Comparison of ENCODE assay signal across 11 cellular contexts in the genomic region with DNA sequence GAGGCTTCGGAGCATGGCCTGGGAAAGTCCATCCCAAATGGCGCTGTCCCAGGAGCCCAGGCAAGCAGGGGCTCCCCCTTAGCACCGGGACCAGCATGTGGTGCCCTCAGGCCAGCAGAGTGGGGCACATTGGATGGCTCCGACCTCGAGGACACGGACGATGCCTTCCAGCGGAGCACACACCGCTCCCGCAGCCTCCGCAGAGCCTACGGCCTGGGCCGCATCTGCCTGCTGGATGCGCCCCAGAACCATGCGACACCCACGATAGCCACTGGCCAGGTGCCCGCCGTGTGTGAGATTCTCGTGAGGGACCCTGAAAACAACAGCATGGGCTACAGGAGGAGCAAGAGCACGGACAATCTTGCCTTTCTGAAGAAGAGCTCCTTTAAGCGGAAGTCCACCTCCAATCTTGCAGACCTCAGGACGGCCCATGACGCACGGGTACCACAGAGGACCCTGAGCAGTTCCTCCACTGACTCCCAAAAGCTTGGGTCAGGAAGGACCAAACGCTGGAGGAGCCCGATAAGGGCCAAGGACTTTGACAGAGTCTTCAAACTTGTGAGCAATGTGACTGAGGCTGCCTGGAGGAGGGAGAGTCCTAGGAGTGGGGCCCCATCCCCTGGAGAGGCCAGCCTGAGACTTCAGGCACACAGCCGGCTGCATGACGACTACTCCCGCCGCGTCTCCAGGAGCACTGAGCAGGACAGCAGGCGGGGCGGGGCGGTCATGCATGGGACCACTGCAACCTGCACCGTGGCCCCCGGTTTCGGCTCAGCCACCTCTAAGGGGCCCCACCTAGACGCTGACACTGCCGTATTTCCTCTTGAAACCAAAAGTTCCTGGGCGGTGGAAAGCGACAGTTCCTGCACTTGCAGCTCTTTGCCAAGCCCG.
DNase-seq lines count a peak whose midpoint lies in the region; ATAC-seq and TF ChIP-seq lines count a peak whose summit lies in the region.
"Had no signal": no experiment of that assay in that cellular context is flagged by ENCODE, and none has a peak within 500 bp of the region (broad histone marks: within the 10 kb centered on the region; RNA-seq: fewer than 3 reads in every experiment).

No MANE protein-coding gene starts in this region.

- H3K9me3 ChIP-seq in esophagus muscularis mucosa: no peaks in the 10 kb centered on the region

- no peak for TF ChIP-seq CTCF in GM12875 (IDR thresholded peaks at IDR 0.05; ENCODE audit: borderline replicate concordance, insufficient read depth, low read depth, low read length)
- no peak for TF ChIP-seq CTCF in activated B cell treated with CpG ODN at 0.5 μM for 24 hours (IDR thresholded peaks at IDR 0.05)
- no peak for TF ChIP-seq CTCF in esophagus muscularis mucosa (IDR thresholded peaks at IDR 0.05)

- TF ChIP-seq POLR2A in esophagus muscularis mucosa (IDR thresholded peaks at IDR 0.05; ENCODE audit: low read depth): no peak

- H3K27ac Mint-ChIP-seq in activated B cell treated with CpG ODN at 0.5 μM for 24 hours: peak overlapping the region; percentile 88
- H3K27ac Mint-ChIP-seq in natural killer cell treated with Interleukin-12 subunit alpha and Interleukin-12 subunit beta and Interleukin-15 and Interleukin-18, amount 100 ng/mL, for 72 hours: peak overlapping the region in 1 of 2 donors; percentile 27
- H3K27ac Mint-ChIP-seq: H9 had no signal

- no peaks in the 10 kb centered on the region for H3K27me3 Mint-ChIP-seq in activated B cell treated with CpG ODN at 0.5 μM for 24 hours
- no peaks in the 10 kb centered on the region for H3K27me3 Mint-ChIP-seq in natural killer cell treated with Interleukin-12 subunit alpha and Interleukin-12 subunit beta and Interleukin-15 and Interleukin-18, amount 100 ng/mL, for 72 hours

- 93% methylated on average over 20 of the region's 42 CpGs for WGBS in esophagus muscularis mucosa

- intact Hi-C loops in activated B cell treated with CpG ODN at 0.5 μM for 24 hours (cut with micrococcal nuclease) (no loop called here), esophagus muscularis mucosa (cut with DNase I) (loop anchor here (10.0 kb wide), 1 partner anchor 169 kb away; no protein-coding TSS in a partner anchor)

- ATAC-seq in GM21423 (IDR thresholded peaks at IDR 0.05; ENCODE audit: unreplicated experiment) (peak; percentile 63), activated B cell treated with CpG ODN at 0.5 μM for 24 hours (ENCODE audit: low read depth) (peak; percentile 63), HG03378 (IDR thresholded peaks at IDR 0.05; ENCODE audit: unreplicated experiment) (no peak)
- ATAC-seq in natural killer cell treated with Interleukin-12 subunit alpha and Interleukin-12 subunit beta and Interleukin-15 and Interleukin-18, amount 100 ng/mL, for 72 hours: no peak

- H3K4me3 Mint-ChIP-seq in activated B cell treated with CpG ODN at 0.5 μM for 24 hours: peak overlapping the region; percentile 83
- H3K4me3 Mint-ChIP-seq in natural killer cell treated with Interleukin-12 subunit alpha and Interleukin-12 subunit beta and Interleukin-15 and Interleukin-18, amount 100 ng/mL, for 72 hours: peak overlapping the region; percentile 64
- H3K4me3 Mint-ChIP-seq: H9 had no signal

- H3K9me3 Mint-ChIP-seq in activated B cell treated with CpG ODN at 0.5 μM for 24 hours: no peaks in the 10 kb centered on the region
- no peaks in the 10 kb centered on the region for H3K9me3 Mint-ChIP-seq in natural killer cell treated with Interleukin-12 subunit alpha and Interleukin-12 subunit beta and Interleukin-15 and Interleukin-18, amount 100 ng/mL, for 72 hours
- H3K9me3 Mint-ChIP-seq: H9 had no signal

- peaks cover under 1 to 17% (median 10%) of the 10 kb centered on the region in 4 donors for H3K4me1 ChIP-seq in esophagus muscularis mucosa

- TF ChIP-seq EP300 in esophagus muscularis mucosa (IDR thresholded peaks at IDR 0.05): no peak

- H3K36me3 Mint-ChIP-seq in activated B cell treated with CpG ODN at 0.5 μM for 24 hours (ENCODE audit: low read depth): no peaks in the 10 kb centered on the region
- H3K36me3 Mint-ChIP-seq in natural killer cell treated with Interleukin-12 subunit alpha and Interleukin-12 subunit beta and Interleukin-15 and Interleukin-18, amount 100 ng/mL, for 72 hours: no peaks in the 10 kb centered on the region

- POLR2A ChIA-PET in activated B cell treated with CpG ODN at 0.5 μM for 24 hours (lab: Charles Lee): no interaction called here

- H3K36me3 ChIP-seq in esophagus muscularis mucosa: peaks cover 0 to 10% (median 5%) of the 10 kb centered on the region in 4 donors

- DNase-seq in activated B cell treated with CpG ODN at 0.5 μM for 24 hours (no peak), NCI-H2029 (lab: John Stamatoyannopoulos, UW) (no peak), esophagus muscularis mucosa (ENCODE audit: extremely low spot score) (no peak)
- no peak for DNase-seq in natural killer cell treated with Interleukin-12 subunit alpha and Interleukin-12 subunit beta and Interleukin-15 and Interleukin-18, amount 100 ng/mL, for 72 hours (ENCODE audit: low spot score)
- DNase-seq: H9, kidney glomerular epithelial cell, MM.1S, T-helper 9 cell had no signal

- peak overlapping the region; percentile 23 for H3K4me3 ChIP-seq in GM12875 (ENCODE audit: low read depth, low read length)
- H3K4me3 ChIP-seq in esophagus muscularis mucosa: no peak overlapping the region

- H3K4me1 Mint-ChIP-seq in activated B cell treated with CpG ODN at 0.5 μM for 24 hours: peaks cover 36% of the 10 kb centered on the region
- peaks cover 16 to 18% of the 10 kb centered on the region in 2 donors for H3K4me1 Mint-ChIP-seq in natural killer cell treated with Interleukin-12 subunit alpha and Interleukin-12 subunit beta and Interleukin-15 and Interleukin-18, amount 100 ng/mL, for 72 hours (ENCODE audit: low read depth in 2 of 2)

- no peak overlapping the region for H3K27ac ChIP-seq in esophagus muscularis mucosa (replicated peaks in 1 of 4)

- CTCF ChIA-PET in activated B cell treated with CpG ODN at 0.5 μM for 24 hours (lab: Charles Lee): interaction anchor here (0.6 to 1.0 kb wide), 2 partner anchors 204 to 348 kb away, joined by 3 read pairs; no protein-coding TSS in a partner anchor

- H3K27me3 ChIP-seq in esophagus muscularis mucosa: no peaks in the 10 kb centered on the region

Comparison
In these comparisons a context has a peak if more than half of its experiments do, and no peak if none do; other contexts are left out.
1. ATAC-seq: peak in GM21423 (single experiment) and activated B cell treated with CpG ODN at 0.5 μM for 24 hours (single experiment); none in natural killer cell treated with Interleukin-12 subunit alpha and Interleukin-12 subunit beta and Interleukin-15 and Interleukin-18, amount 100 ng/mL, for 72 hours (0 of 2) and HG03378 (single experiment).